8 cellular contexts compared by ENCODE assay signal in the genomic region with DNA sequence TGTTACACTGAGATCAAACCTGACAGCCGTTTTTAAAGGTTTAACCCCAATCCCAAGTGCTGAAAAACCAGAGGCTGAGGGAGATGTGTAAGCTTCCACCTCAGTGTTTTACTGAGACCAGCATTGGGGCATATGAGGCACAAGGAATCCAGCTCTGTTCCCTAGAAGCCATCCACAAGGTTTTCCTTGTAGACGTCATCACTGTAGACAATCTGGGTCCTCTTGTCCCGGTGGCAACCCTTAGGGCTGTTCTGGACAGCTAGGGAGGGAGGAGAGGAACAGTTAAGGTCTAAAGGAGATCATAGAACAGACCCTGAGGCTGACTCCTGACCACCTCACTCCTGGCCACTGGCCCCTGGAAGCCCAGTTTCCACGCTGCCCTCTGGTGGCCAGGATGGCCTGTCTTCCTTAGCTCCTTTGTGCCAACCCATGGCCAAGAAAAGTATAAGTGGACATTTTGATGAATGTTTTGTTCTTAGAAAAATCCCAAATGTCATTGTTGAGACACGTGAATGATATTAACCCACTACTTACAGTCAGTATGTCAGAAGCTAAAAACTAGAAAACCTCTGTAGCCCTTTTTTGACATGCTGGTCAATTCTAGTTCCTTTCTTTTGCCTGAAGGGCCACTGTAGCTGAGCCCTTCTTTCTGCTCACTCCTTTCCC. TPM values are rescaled to one million over a fixed set of nuclear protein-coding genes. Genes with fewer than 3 reads are reported as not detected.
DNase-seq lines count a peak whose midpoint lies in the region; ATAC-seq, FAIRE-seq and TF ChIP-seq lines count a peak whose summit lies in the region.

No MANE protein-coding gene starts in this region.

- H3K4me3 ChIP-seq in endothelial cell of umbilical vein (replicated peaks in 1 of 3; ENCODE audit: insufficient read depth in 1 of 3, low read depth in 1 of 3, low read length in 3 of 3) = no peak overlapping the region
- no peak overlapping the region for H3K4me3 ChIP-seq in mucosa of descending colon
- no peak overlapping the region for H3K4me3 ChIP-seq in uterus

- no peaks in the 10 kb centered on the region for H3K27me3 ChIP-seq in endothelial cell of umbilical vein (ENCODE audit: control insufficient read depth in 2 of 2, insufficient read depth in 2 of 2, low read length in 2 of 2)
- no peaks in the 10 kb centered on the region for H3K27me3 ChIP-seq in uterus

- peaks cover 22 to 37% of the 10 kb centered on the region in 2 experiments for H3K36me3 ChIP-seq in endothelial cell of umbilical vein (ENCODE audit: control insufficient read depth in 2 of 2, extremely low read depth in 1 of 2, insufficient read depth in 2 of 2, low read length in 2 of 2)
- H3K36me3 ChIP-seq in mucosa of descending colon (ENCODE audit: low read depth) = peaks cover 5% of the 10 kb centered on the region
- no peaks in the 10 kb centered on the region for H3K36me3 ChIP-seq in uterus

- BruUV-seq in endothelial cell of umbilical vein (replicated peaks; lab: Mats Ljungman, UMichigan) = no TSS peak

- dilution Hi-C loops in endothelial cell of umbilical vein (cut with MboI; ENCODE audit: extremely low pct_ligation_motif_present, low sequenced_read_pairs) = no loop called here

- H3K27ac ChIP-seq in endothelial cell of umbilical vein (ENCODE audit: insufficient read depth, low read depth, low read length) (no peak overlapping the region), uterus (peak overlapping the region; percentile 48 to 53)

- POLR2A ChIA-PET in endothelial cell of umbilical vein (lab: Charles Lee) = interaction anchor here (1.0 kb wide), 1 partner anchor 125 kb away, joined by 3 read pairs; the partner anchor contains the start of gene HSPA1B

- no peaks in the 10 kb centered on the region for H3K9me1 ChIP-seq in endothelial cell of umbilical vein (replicated peaks; ENCODE audit: control insufficient read depth, extremely low read depth, insufficient read depth, low read length)

- H3K9me3 ChIP-seq in endothelial cell of umbilical vein (replicated peaks; ENCODE audit: control insufficient read depth, insufficient read depth, low read length) (no peaks in the 10 kb centered on the region), mucosa of descending colon (no peaks in the 10 kb centered on the region), uterus (no peaks in the 10 kb centered on the region)

- TF ChIP-seq POLR2A in endothelial cell of umbilical vein (IDR thresholded peaks at IDR 0.05; ENCODE audit: low read depth, low read length) (no peak), uterus (IDR thresholded peaks at IDR 0.05) (no peak), GM12891 (IDR thresholded peaks at IDR 0.05; ENCODE audit: low read depth, low read length) (no peak)

- H2AFZ ChIP-seq in endothelial cell of umbilical vein (ENCODE audit: low read depth, low read length) = no peak overlapping the region

- H4K20me1 ChIP-seq in endothelial cell of umbilical vein (replicated peaks; ENCODE audit: control insufficient read depth, extremely low read depth, insufficient read depth, low read length) = no peaks in the 10 kb centered on the region

- intact Hi-C loops in endothelial cell of umbilical vein (cut with micrococcal nuclease) (loop anchor here (1.0 to 10.0 kb wide), 4 partner anchors 49 to 405 kb away; partner anchors contain the start of genes ATP6V1G2, NFKBIL1 and ZBTB12), mucosa of descending colon (cut with DNase I, micrococcal nuclease) (loop anchor here in 1 of 2 donors (10.0 kb wide), 1 partner anchor 47 kb away; the partner anchor contains the start of gene ZBTB12), uterus (cut with DNase I; ENCODE audit: low total_unique reads) (no loop called here)

- CTCF ChIA-PET in endothelial cell of umbilical vein (lab: Charles Lee) = interaction anchor here (0.7 to 3.3 kb wide), 41 partner anchors 9 to 916 kb away, joined by 3 to 31 read pairs (median 4); partner anchors contain the start of genes BAG6, C2, DDAH2 and DXO

- H3K9ac ChIP-seq in endothelial cell of umbilical vein (replicated peaks; ENCODE audit: extremely low read depth, insufficient read depth, low read length) = no peak overlapping the region

- peaks cover under 1% of the 10 kb centered on the region for H3K79me2 ChIP-seq in endothelial cell of umbilical vein (ENCODE audit: control insufficient read depth, insufficient read depth, low read length)

- ATAC-seq in mucosa of descending colon (peak; percentile 82), HG03175 (IDR thresholded peaks at IDR 0.05; ENCODE audit: unreplicated experiment) (no peak)

- no peaks in the 10 kb centered on the region for H3K4me1 ChIP-seq in endothelial cell of umbilical vein (ENCODE audit: control insufficient read depth, extremely low read depth, insufficient read depth, low read length)
- H3K4me1 ChIP-seq in mucosa of descending colon (ENCODE audit: low read depth) = no peaks in the 10 kb centered on the region
- H3K4me1 ChIP-seq in uterus = peaks cover 0 to 2% of the 10 kb centered on the region in 2 donors

- H3K4me2 ChIP-seq in endothelial cell of umbilical vein (ENCODE audit: insufficient read depth, low read length) = no peak overlapping the region

- TF ChIP-seq CTCF in endothelial cell of umbilical vein (IDR thresholded peaks at IDR 0.05; ENCODE audit: extremely low read depth in 1 of 2, insufficient read depth in 1 of 2, low read depth in 1 of 2, low read length in 2 of 2) = peak; percentile 82 to 83
- peak; percentile 44 for TF ChIP-seq CTCF in mucosa of descending colon (IDR thresholded peaks at IDR 0.05)
- peak; percentile 63 to 68 (median 66) for TF ChIP-seq CTCF in uterus (IDR thresholded peaks at IDR 0.05)

- DNase-seq in DMS114 treated with DMSO at 0.1 percent for 48 hours (lab: John Stamatoyannopoulos, UW; ENCODE audit: unreplicated experiment) (peak; percentile 64), HuH-7.5 (ENCODE audit: low spot score) (peak; percentile 61), UCSD-AML1 (lab: John Stamatoyannopoulos, UW; ENCODE audit: unreplicated experiment) (peak; percentile 39), endothelial cell of umbilical vein (ENCODE audit: low read depth, low spot score) (peak; percentile 57), mucosa of descending colon (peak in 2 of 3 donors; percentile 71 to 79), uterus (peak; percentile 56 to 62), GM12891 (ENCODE audit: insufficient read length, low spot score) (no peak)

- peak; percentile 89 for FAIRE-seq in endothelial cell of umbilical vein (lab: Jason Lieb, UNC)
- FAIRE-seq in GM12891 (lab: Jason Lieb, UNC) = no peak

RNA-seq across cellular contexts. Expression of gene CFB, which starts 6.4 kb away (rescaled TPM):
- total RNA-seq in endothelial cell of umbilical vein (0.51 and 1.5 TPM in 2 replicates), mucosa of descending colon (100 to 1,000 TPM in 1 of 3 donors, 10 to 100 TPM in 2; 34.5 to 178 (median 40.4) TPM), uterus (10 to 100 TPM in 2 of 4 donors, 1 to 10 TPM in 1, not detected in 1; 6.2 to 32.6 (median 31.5) TPM)
- polyA plus RNA-seq in endothelial cell of umbilical vein = 0.87 and 1.0 TPM in 2 replicates
- 0.65 and 0.93 TPM in 2 replicates for polyA plus RNA-seq in endothelial cell of umbilical vein (2011; cell fraction: cytosol; rRNA removed)
- polyA plus RNA-seq in endothelial cell of umbilical vein (2011; cell fraction: nucleus; rRNA removed) = 2.5 and 3.9 TPM in 2 replicates
- 1.1 and 1.8 TPM in 2 replicates for polyA plus RNA-seq in endothelial cell of umbilical vein (2012)
- polyA minus RNA-seq in endothelial cell of umbilical vein = 0.32 and 2.3 TPM in 2 replicates
- 30.2 TPM for polyA minus RNA-seq in endothelial cell of umbilical vein (2011; cell fraction: cytosol; rRNA and poly(A)+ RNA removed)
- 1.3 and 1.9 TPM in 2 replicates for polyA minus RNA-seq in endothelial cell of umbilical vein (2011; cell fraction: nucleus; rRNA and poly(A)+ RNA removed)
- polyA plus RNA-seq in GM12891 (2012; ENCODE audit: low read depth, missing spikeins) = 0.32 TPM

RNA-seq across cellular contexts. Expression of gene NELFE, which starts 6.5 kb away (rescaled TPM):
- 68.5 and 71.3 TPM in 2 replicates for total RNA-seq in endothelial cell of umbilical vein
- 50.5 and 55.8 TPM in 2 replicates for polyA plus RNA-seq in endothelial cell of umbilical vein
- polyA plus RNA-seq in endothelial cell of umbilical vein (2011; cell fraction: cytosol; rRNA removed) = 68.1 and 70.0 TPM in 2 replicates
- polyA plus RNA-seq in endothelial cell of umbilical vein (2011; cell fraction: nucleus; rRNA removed) = 58.9 and 64.2 TPM in 2 replicates
- polyA plus RNA-seq in endothelial cell of umbilical vein (2012) = 67.3 and 70.4 TPM in 2 replicates
- 25.4 and 33.6 TPM in 2 replicates for polyA minus RNA-seq in endothelial cell of umbilical vein
- polyA minus RNA-seq in endothelial cell of umbilical vein (2011; cell fraction: cytosol; rRNA and poly(A)+ RNA removed) = 46.8 TPM
- 13.7 and 16.6 TPM in 2 replicates for polyA minus RNA-seq in endothelial cell of umbilical vein (2011; cell fraction: nucleus; rRNA and poly(A)+ RNA removed)
- total RNA-seq in mucosa of descending colon = 10 to 100 TPM; 44.9 to 52.4 (median 51.8) TPM
- total RNA-seq in uterus = 10 to 100 TPM; 30.3 to 73.0 (median 51.4) TPM
- polyA plus RNA-seq in GM12891 (2012; ENCODE audit: low read depth, missing spikeins) = 54.2 TPM

RNA-seq across cellular contexts. Expression of gene SKIC2, which starts 6.7 kb away (rescaled TPM):
- 67.8 and 76.7 TPM in 2 replicates for total RNA-seq in endothelial cell of umbilical vein
- 52.8 and 55.8 TPM in 2 replicates for polyA plus RNA-seq in endothelial cell of umbilical vein
- 24.9 and 26.4 TPM in 2 replicates for polyA plus RNA-seq in endothelial cell of umbilical vein (2011; cell fraction: cytosol; rRNA removed)
- polyA plus RNA-seq in endothelial cell of umbilical vein (2011; cell fraction: nucleus; rRNA removed) = 249 and 329 TPM in 2 replicates
- 41.3 and 43.8 TPM in 2 replicates for polyA plus RNA-seq in endothelial cell of umbilical vein (2012)
- polyA minus RNA-seq in endothelial cell of umbilical vein = 71.7 and 77.6 TPM in 2 replicates
- polyA minus RNA-seq in endothelial cell of umbilical vein (2011; cell fraction: cytosol; rRNA and poly(A)+ RNA removed) = 28.1 TPM
- polyA minus RNA-seq in endothelial cell of umbilical vein (2011; cell fraction: nucleus; rRNA and poly(A)+ RNA removed) = 62.3 and 63.6 TPM in 2 replicates
- total RNA-seq in mucosa of descending colon = 10 to 100 TPM; 58.6 to 87.2 (median 81.2) TPM
- 10 to 100 TPM; 11.5 to 58.8 (median 35.6) TPM for total RNA-seq in uterus
- polyA plus RNA-seq in GM12891 (2012; ENCODE audit: low read depth, missing spikeins) = 48.3 TPM

RNA-seq across cellular contexts. Expression of gene DXO, which starts 19.7 kb away (rescaled TPM):
- total RNA-seq in endothelial cell of umbilical vein (18.0 and 20.7 TPM in 2 replicates), mucosa of descending colon (10 to 100 TPM; 12.4 to 18.1 (median 15.8) TPM), uterus (10 to 100 TPM in 3 of 4 donors, 1 to 10 TPM in 1; 10.0 to 36.6 (median 14.7) TPM)
- polyA plus RNA-seq in endothelial cell of umbilical vein = 34.9 and 37.7 TPM in 2 replicates
- 22.0 and 23.5 TPM in 2 replicates for polyA plus RNA-seq in endothelial cell of umbilical vein (2011; cell fraction: cytosol; rRNA removed)
- 86.7 and 107 TPM in 2 replicates for polyA plus RNA-seq in endothelial cell of umbilical vein (2011; cell fraction: nucleus; rRNA removed)
- 12.2 and 15.6 TPM in 2 replicates for polyA plus RNA-seq in endothelial cell of umbilical vein (2012)
- 17.2 and 18.6 TPM in 2 replicates for polyA minus RNA-seq in endothelial cell of umbilical vein
- 10.3 TPM for polyA minus RNA-seq in endothelial cell of umbilical vein (2011; cell fraction: cytosol; rRNA and poly(A)+ RNA removed)
- 22.4 and 25.6 TPM in 2 replicates for polyA minus RNA-seq in endothelial cell of umbilical vein (2011; cell fraction: nucleus; rRNA and poly(A)+ RNA removed)
- polyA plus RNA-seq in GM12891 (2012; ENCODE audit: low read depth, missing spikeins) = 18.7 TPM

RNA-seq across cellular contexts. Expression of gene C2, which starts 24.8 kb away (rescaled TPM):
- total RNA-seq in endothelial cell of umbilical vein = 0.60 TPM in 1 of 2 replicates, not detected in the other
- not detected in 2 replicates for polyA plus RNA-seq in endothelial cell of umbilical vein
- 0.03 TPM in 1 of 2 replicates, not detected in the other for polyA plus RNA-seq in endothelial cell of umbilical vein (2011; cell fraction: cytosol; rRNA removed)
- polyA plus RNA-seq in endothelial cell of umbilical vein (2011; cell fraction: nucleus; rRNA removed) = not detected in 2 replicates
- polyA plus RNA-seq in endothelial cell of umbilical vein (2012) = not detected in 2 replicates
- not detected in 2 replicates for polyA minus RNA-seq in endothelial cell of umbilical vein
- not detected for polyA minus RNA-seq in endothelial cell of umbilical vein (2011; cell fraction: cytosol; rRNA and poly(A)+ RNA removed)
- polyA minus RNA-seq in endothelial cell of umbilical vein (2011; cell fraction: nucleus; rRNA and poly(A)+ RNA removed) = not detected in 2 replicates
- 10 to 100 TPM in 2 of 3 donors, 1 to 10 TPM in 1; 5.5 to 33.7 (median 17.9) TPM for total RNA-seq in mucosa of descending colon
- 10 to 100 TPM in 1 of 4 donors, 1 to 10 TPM in 3; 4.1 to 24.8 (median 4.6) TPM for total RNA-seq in uterus
- 0.06 TPM for polyA plus RNA-seq in GM12891 (2012; ENCODE audit: low read depth, missing spikeins)
